16 cellular contexts compared by ENCODE assay signal in the genomic region with DNA sequence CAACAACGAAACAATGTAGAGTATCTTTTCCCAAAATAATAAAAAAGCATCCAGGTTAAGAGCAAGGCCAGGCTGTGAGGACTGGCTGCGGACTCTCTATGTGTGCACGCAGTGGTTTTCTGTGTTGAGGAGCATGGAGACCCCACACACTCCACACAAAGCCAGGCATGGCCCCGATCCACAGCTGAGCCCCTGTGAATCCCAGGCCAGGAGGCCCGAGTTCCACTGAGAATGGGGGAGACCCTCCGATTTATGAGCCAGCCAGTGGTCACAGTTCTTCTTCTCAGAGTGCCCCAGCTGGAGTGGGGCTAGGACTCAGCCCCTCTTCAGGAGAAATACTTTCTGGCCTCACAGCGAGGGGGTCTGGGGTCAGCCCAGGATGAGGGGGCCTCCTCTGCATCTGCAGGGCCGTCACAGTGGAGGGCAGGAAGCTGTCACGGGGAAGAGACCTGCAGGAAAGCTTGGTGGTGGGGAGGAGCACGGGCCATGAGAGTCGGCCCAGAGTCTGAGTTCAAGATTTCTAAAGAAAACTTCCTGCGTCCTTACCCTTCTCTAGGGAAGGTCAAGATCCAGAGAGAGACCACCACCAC. TPM values are rescaled to one million over a fixed set of nuclear protein-coding genes. Genes with fewer than 3 reads are reported as not detected.
DNase-seq lines count a peak whose midpoint lies in the region; ATAC-seq and TF ChIP-seq lines count a peak whose summit lies in the region.
"Had no signal": no experiment of that assay in that cellular context is flagged by ENCODE, and none has a peak within 500 bp of the region (broad histone marks: within the 10 kb centered on the region; RNA-seq: fewer than 3 reads in every experiment).

No MANE protein-coding gene starts in this region.

- H3K27me3 ChIP-seq in SJSA1 (replicated peaks) (no peaks in the 10 kb centered on the region), esophagus muscularis mucosa (no peaks in the 10 kb centered on the region), thoracic aorta (replicated peaks; ENCODE audit: insufficient read depth) (no peaks in the 10 kb centered on the region)
- H3K27me3 ChIP-seq: adrenal gland, BE2C, foreskin keratinocyte had no signal

- peaks cover 20% of the 10 kb centered on the region for H3K36me3 Mint-ChIP-seq in nephron progenitor cell (ENCODE audit: low read depth)

- H3K4me1 ChIP-seq in SJSA1 (replicated peaks) (peaks cover 57% of the 10 kb centered on the region), esophagus muscularis mucosa (peaks cover 29 to 51% (median 46%) of the 10 kb centered on the region in 4 donors), thoracic aorta (ENCODE audit: control insufficient read depth in 1 of 2, low read depth in 2 of 2) (peaks cover 18 to 31% of the 10 kb centered on the region in 2 donors)
- H3K4me1 ChIP-seq: BE2C, foreskin keratinocyte had no signal

- H3K36me3 ChIP-seq in SJSA1: peaks cover 80% of the 10 kb centered on the region
- H3K36me3 ChIP-seq in esophagus muscularis mucosa: peaks cover 18 to 45% (median 34%) of the 10 kb centered on the region in 4 donors
- peaks cover 24% of the 10 kb centered on the region for H3K36me3 ChIP-seq in thoracic aorta

- no peak for TF ChIP-seq POLR2A in esophagus muscularis mucosa (IDR thresholded peaks at IDR 0.05; ENCODE audit: low read depth)

- peaks cover 8% of the 10 kb centered on the region for H3K27me3 Mint-ChIP-seq in nephron progenitor cell (ENCODE audit: low read depth, poor library complexity)

- H3K27ac ChIP-seq in SJSA1 (peak overlapping the region; percentile 88), esophagus muscularis mucosa (replicated peaks in 1 of 4) (peak overlapping the region; percentile 68 to 85 (median 78)), thoracic aorta (peak overlapping the region; percentile 80 to 91)
- H3K27ac ChIP-seq: foreskin keratinocyte had no signal

- no peak for TF ChIP-seq EP300 in esophagus muscularis mucosa (IDR thresholded peaks at IDR 0.05)

- no peak overlapping the region for H3K4me3 Mint-ChIP-seq in nephron progenitor cell

- H3K9me3 Mint-ChIP-seq in nephron progenitor cell: no peaks in the 10 kb centered on the region

- H3K4me1 Mint-ChIP-seq in nephron progenitor cell: peaks cover 66% of the 10 kb centered on the region

- H3K9me3 ChIP-seq in SJSA1 (replicated peaks) (no peaks in the 10 kb centered on the region), esophagus muscularis mucosa (no peaks in the 10 kb centered on the region), thoracic aorta (no peaks in the 10 kb centered on the region)
- H3K9me3 ChIP-seq: adrenal gland, BE2C had no signal

- intact Hi-C loops in esophagus muscularis mucosa (cut with DNase I): no loop called here

- TF ChIP-seq CTCF in esophagus muscularis mucosa (IDR thresholded peaks at IDR 0.05) (no peak), nephron progenitor cell (IDR thresholded peaks at IDR 0.05) (no peak), thoracic aorta (IDR thresholded peaks at IDR 0.05) (no peak), GM10266 (IDR thresholded peaks at IDR 0.05; ENCODE audit: control insufficient read depth, insufficient read depth, low read depth, missing control alignments) (no peak)

- 80% methylated on average over 12 of the region's 12 CpGs for WGBS in esophagus muscularis mucosa

- peak overlapping the region; percentile 71 for H3K27ac Mint-ChIP-seq in nephron progenitor cell

- ATAC-seq in thoracic aorta (ENCODE audit: insufficient number of reproducible peaks, low FRiP score, low read depth): no peak
- no peak for ATAC-seq in HG02571 (IDR thresholded peaks at IDR 0.05; ENCODE audit: unreplicated experiment)
- ATAC-seq: foreskin keratinocyte had no signal

- H3K4me3 ChIP-seq in SJSA1 (no peak overlapping the region), esophagus muscularis mucosa (no peak overlapping the region), thoracic aorta (no peak overlapping the region)
- H3K4me3 ChIP-seq: adrenal gland, skin epidermis had no signal

- DNase-seq in SJSA1 (ENCODE audit: low read depth in 1 of 2, low spot score in 2 of 2): no peak
- no peak for DNase-seq in esophagus muscularis mucosa (ENCODE audit: extremely low spot score)
- no peak for DNase-seq in nephron progenitor cell
- no peak for DNase-seq in thoracic aorta (ENCODE audit: low spot score)
- no peak for DNase-seq in GM10266 (ENCODE audit: extremely low spot score)
- DNase-seq in kidney tubule cell (ENCODE audit: low spot score): no peak
- no peak for DNase-seq in activated effector memory CD4-positive, alpha-beta T cell treated with Interleukin-2 at 50 U/mL for 16 hours
- DNase-seq: BE2C; effector CD8-positive, alpha-beta T cell; foreskin keratinocyte; NCI-H1048; SHP77; stimulated activated naive CD4-positive, alpha-beta T cell had no signal

RNA-seq across cellular contexts. Expression of gene NCKAP5L, which starts 20.1 kb away (rescaled TPM):
- total RNA-seq in SJSA1 (2014; rRNA removed; shearing (Covaris generic)): 35.7 and 43.5 TPM in 2 replicates
- total RNA-seq in esophagus muscularis mucosa: 10 to 100 TPM; 15.0 to 30.5 (median 23.0) TPM
- total RNA-seq in thoracic aorta: 10 to 100 TPM; 34.9 to 38.0 TPM

RNA-seq across cellular contexts. Expression of gene BCDIN3D, which starts 34.8 kb away (rescaled TPM):
- total RNA-seq in SJSA1 (2014; rRNA removed; shearing (Covaris generic)): 0.60 and 4.3 TPM in 2 replicates
- total RNA-seq in esophagus muscularis mucosa (1 to 10 TPM; 2.2 to 6.2 (median 5.5) TPM), thoracic aorta (1 to 10 TPM; 1.6 to 2.7 TPM)
